ENCODE assay signal across 8 cellular contexts in genomic region chr6:143400258-143401059, GRCh38. TPM values are rescaled to one million over a fixed set of nuclear protein-coding genes. Genes with fewer than 3 reads are reported as not detected.
DNase-seq lines count a peak whose midpoint lies in the region; ATAC-seq and TF ChIP-seq lines count a peak whose summit lies in the region.

No MANE protein-coding gene starts in this region.

- no peak overlapping the region for H3K4me3 ChIP-seq in esophagus squamous epithelium

- H3K27me3 ChIP-seq in esophagus squamous epithelium: no peaks in the 10 kb centered on the region

- H3K36me3 Mint-ChIP-seq in activated naive CD8-positive, alpha-beta T cell treated with anti-CD3 and anti-CD28 coated beads, Interleukin-2, amount 50 U/mL, for 24 hours (ENCODE audit: low read depth): no peaks in the 10 kb centered on the region
- no peaks in the 10 kb centered on the region for H3K36me3 Mint-ChIP-seq in natural killer cell

- DNase-seq in Kasumi-1 (lab: John Stamatoyannopoulos, UW) (peak; percentile 65 to 69), natural killer cell (no peak), NCI-H1436 (lab: John Stamatoyannopoulos, UW) (no peak), esophagus squamous epithelium (lab: John Stamatoyannopoulos, UW) (no peak)
- DNase-seq in activated naive CD8-positive, alpha-beta T cell treated with anti-CD3 and anti-CD28 coated beads, Interleukin-2, amount 50 U/mL, for 24 hours: no peak
- no peak for DNase-seq in NK-92 treated with Interleukin-12 subunit alpha and Interleukin-12 subunit beta, amount 100 ng/mL, for 24 hours (lab: John Stamatoyannopoulos, UW)

- H3K27me3 Mint-ChIP-seq in activated naive CD8-positive, alpha-beta T cell treated with anti-CD3 and anti-CD28 coated beads, Interleukin-2, amount 50 U/mL, for 24 hours: no peaks in the 10 kb centered on the region
- H3K27me3 Mint-ChIP-seq in natural killer cell (ENCODE audit: low read depth in 2 of 2): peaks cover 0 to 3% of the 10 kb centered on the region in 2 donors

- intact Hi-C loops in natural killer cell (cut with micrococcal nuclease) (no loop called here), esophagus squamous epithelium (cut with DNase I) (no loop called here)

- H3K9me3 Mint-ChIP-seq in activated naive CD8-positive, alpha-beta T cell treated with anti-CD3 and anti-CD28 coated beads, Interleukin-2, amount 50 U/mL, for 24 hours: no peaks in the 10 kb centered on the region
- no peaks in the 10 kb centered on the region for H3K9me3 Mint-ChIP-seq in natural killer cell

- H3K36me3 ChIP-seq in esophagus squamous epithelium: no peaks in the 10 kb centered on the region

- no peak for TF ChIP-seq CTCF in natural killer cell (IDR thresholded peaks at IDR 0.05)
- TF ChIP-seq CTCF in esophagus squamous epithelium (IDR thresholded peaks at IDR 0.05): no peak

- ATAC-seq in GM18861 (IDR thresholded peaks at IDR 0.05; ENCODE audit: unreplicated experiment): peak; percentile 67
- peak; percentile 37 for ATAC-seq in activated naive CD8-positive, alpha-beta T cell treated with anti-CD3 and anti-CD28 coated beads, Interleukin-2, amount 50 U/mL, for 24 hours
- peak in 1 of 3 donors; percentile 20 for ATAC-seq in natural killer cell
- ATAC-seq in HG03469 (IDR thresholded peaks at IDR 0.05; ENCODE audit: unreplicated experiment): no peak

- peaks cover 15% of the 10 kb centered on the region for H3K4me1 Mint-ChIP-seq in activated naive CD8-positive, alpha-beta T cell treated with anti-CD3 and anti-CD28 coated beads, Interleukin-2, amount 50 U/mL, for 24 hours
- H3K4me1 Mint-ChIP-seq in natural killer cell: peaks cover 44 to 54% of the 10 kb centered on the region in 2 donors

- 40 to 54% methylated on average over 6 of the region's 6 CpGs for WGBS in esophagus squamous epithelium, 2 donors

- H3K4me3 Mint-ChIP-seq in activated naive CD8-positive, alpha-beta T cell treated with anti-CD3 and anti-CD28 coated beads, Interleukin-2, amount 50 U/mL, for 24 hours: no peak overlapping the region
- H3K4me3 Mint-ChIP-seq in natural killer cell: no peak overlapping the region

- no peak for TF ChIP-seq POLR2A in esophagus squamous epithelium (IDR thresholded peaks at IDR 0.05)

- peaks cover 0 to 27% (median 9%) of the 10 kb centered on the region in 3 donors for H3K4me1 ChIP-seq in esophagus squamous epithelium

- H3K27ac Mint-ChIP-seq in activated naive CD8-positive, alpha-beta T cell treated with anti-CD3 and anti-CD28 coated beads, Interleukin-2, amount 50 U/mL, for 24 hours: peak overlapping the region; percentile 9
- H3K27ac Mint-ChIP-seq in natural killer cell: peak overlapping the region; percentile 63 to 79

- no peaks in the 10 kb centered on the region for H3K9me3 ChIP-seq in esophagus squamous epithelium

- H3K27ac ChIP-seq in esophagus squamous epithelium: peak overlapping the region in 1 of 4 donors; percentile 3

RNA-seq across cellular contexts. Expression of gene ADAT2, which starts 50.0 kb away (rescaled TPM):
- 10 to 100 TPM; 17.4 to 19.4 (median 19.1) TPM for total RNA-seq in natural killer cell
- total RNA-seq in esophagus squamous epithelium: 10 to 100 TPM in 1 of 4 donors, 1 to 10 TPM in 3; 3.5 to 12.0 (median 6.7) TPM

RNA-seq across cellular contexts. Expression of gene PEX3, which starts 50.1 kb away (rescaled TPM):
- total RNA-seq in natural killer cell: 10 to 100 TPM; 10.2 to 16.0 (median 14.2) TPM
- total RNA-seq in esophagus squamous epithelium: 10 to 100 TPM; 17.6 to 27.9 (median 22.3) TPM

Comparison
In these comparisons a context has a peak if more than half of its experiments do, and no peak if none do; other contexts are left out.
1. DNase-seq: peak in Kasumi-1 (2 of 2); none in activated naive CD8-positive, alpha-beta T cell treated with anti-CD3 and anti-CD28 coated beads, Interleukin-2, amount 50 U/mL, for 24 hours (single experiment), natural killer cell (single experiment), NCI-H1436 (single experiment), esophagus squamous epithelium (single experiment) and NK-92 treated with Interleukin-12 subunit alpha and Interleukin-12 subunit beta, amount 100 ng/mL, for 24 hours (single experiment).